In the genomic region with DNA sequence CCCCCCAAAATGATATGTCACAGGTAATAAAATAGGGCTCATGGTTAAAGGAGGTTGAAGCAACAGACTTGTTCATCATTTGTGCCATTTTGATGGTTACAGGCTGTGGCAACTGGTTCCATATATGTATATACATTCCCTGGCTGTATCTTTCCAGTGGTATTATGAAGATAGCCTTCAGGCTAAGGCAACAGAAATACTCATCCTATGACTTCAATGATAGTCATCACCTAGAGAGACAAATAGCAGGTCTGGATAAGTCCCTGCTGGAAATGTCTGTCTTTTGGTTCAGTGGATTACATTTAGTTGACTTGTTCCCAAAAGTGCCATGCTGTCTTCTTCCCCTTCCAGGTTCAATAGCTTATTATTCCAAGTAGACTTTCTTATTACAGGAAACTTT, we compare ENCODE assay signal across 26 cellular contexts.
"Had no signal": no experiment of that assay in that cellular context is flagged by ENCODE, and none has a peak within 500 bp of the region (broad histone marks: within the 10 kb centered on the region; RNA-seq: fewer than 3 reads in every experiment).

No MANE protein-coding gene starts in this region.

- H3K4me3 ChIP-seq: left ventricle myocardium inferior, lung, mucosa of descending colon, pancreas, right atrium auricular region, skin epidermis, stomach, testis, thyroid gland, transverse colon, upper lobe of left lung, vagina had no signal

- H3K27me3 ChIP-seq: pancreas, right atrium auricular region, stomach, testis, thyroid gland, transverse colon, upper lobe of left lung, vagina had no signal

- H3K9me3 ChIP-seq: mucosa of descending colon, pancreas, right atrium auricular region, stomach, testis, thyroid gland, upper lobe of left lung, vagina had no signal

- H3K4me1 ChIP-seq: left ventricle myocardium inferior, right atrium auricular region, testis, thyroid gland, transverse colon, upper lobe of left lung, vagina had no signal

- H3K27ac ChIP-seq: left ventricle myocardium inferior, pancreas, right atrium auricular region, skin epidermis, stomach, testis, thyroid gland, transverse colon, upper lobe of left lung, vagina had no signal

- H3K36me3 ChIP-seq: left ventricle myocardium inferior, pancreas, right atrium auricular region, stomach, thyroid gland, transverse colon, upper lobe of left lung, vagina had no signal

- DNase-seq: hypothalamus; immature natural killer cell; left ventricle myocardium inferior; midbrain; mucosa of descending colon; naive thymus-derived CD4-positive, alpha-beta T cell; nucleus accumbens; pancreas; posterior cingulate gyrus; stimulated activated CD4-positive, alpha-beta T cell treated with anti-CD3 and anti-CD28 coated beads, Interleukin-12 subunit alpha, Interleukin-12 subunit beta, amount 100 ng/mL, for 4 hours; stimulated activated CD4-positive, alpha-beta T cell treated with anti-CD3 and anti-CD28 coated beads, Interleukin-15, amount 100 ng/mL, for 24 hours; stimulated activated CD4-positive, alpha-beta T cell treated with anti-CD3 and anti-CD28 coated beads, Interleukin-2, amount 100 ng/mL, for 24 hours; stimulated activated CD4-positive, alpha-beta T cell treated with anti-CD3 and anti-CD28 coated beads, Interleukin-4, amount 100 ng/mL, for 1 hour; stimulated activated naive B cell treated with anti-CD40 and anti-IgM and Interleukin-4, amounts not matched to agents 10 μg/mL and 1 μg/mL and 100 μg/mL, for 72 hours; stimulated activated naive CD8-positive, alpha-beta T cell treated with anti-CD3 and anti-CD28 coated beads, Interleukin-15, Interleukin-2, amounts not matched to agents 100 U/mL and 50 U/mL, for 24 hours; stomach; testis; thyroid gland; transverse colon; upper lobe of left lung had no signal

- ATAC-seq: mucosa of descending colon; naive thymus-derived CD4-positive, alpha-beta T cell; natural killer cell treated with Interleukin-12 subunit alpha and Interleukin-12 subunit beta and Interleukin-15 and Interleukin-18, amount 100 ng/mL, for 72 hours; pancreas; sciatic nerve; stimulated activated naive B cell treated with anti-CD40 and anti-IgM and Interleukin-4, amounts not matched to agents 10 μg/mL and 1 μg/mL and 100 μg/mL, for 72 hours; stimulated activated naive CD8-positive, alpha-beta T cell treated with anti-CD3 and anti-CD28 coated beads, Interleukin-15, Interleukin-2, amounts not matched to agents 100 U/mL and 50 U/mL, for 24 hours had no signal
